ENCODE assay signal across 9 cellular contexts in the genomic region with DNA sequence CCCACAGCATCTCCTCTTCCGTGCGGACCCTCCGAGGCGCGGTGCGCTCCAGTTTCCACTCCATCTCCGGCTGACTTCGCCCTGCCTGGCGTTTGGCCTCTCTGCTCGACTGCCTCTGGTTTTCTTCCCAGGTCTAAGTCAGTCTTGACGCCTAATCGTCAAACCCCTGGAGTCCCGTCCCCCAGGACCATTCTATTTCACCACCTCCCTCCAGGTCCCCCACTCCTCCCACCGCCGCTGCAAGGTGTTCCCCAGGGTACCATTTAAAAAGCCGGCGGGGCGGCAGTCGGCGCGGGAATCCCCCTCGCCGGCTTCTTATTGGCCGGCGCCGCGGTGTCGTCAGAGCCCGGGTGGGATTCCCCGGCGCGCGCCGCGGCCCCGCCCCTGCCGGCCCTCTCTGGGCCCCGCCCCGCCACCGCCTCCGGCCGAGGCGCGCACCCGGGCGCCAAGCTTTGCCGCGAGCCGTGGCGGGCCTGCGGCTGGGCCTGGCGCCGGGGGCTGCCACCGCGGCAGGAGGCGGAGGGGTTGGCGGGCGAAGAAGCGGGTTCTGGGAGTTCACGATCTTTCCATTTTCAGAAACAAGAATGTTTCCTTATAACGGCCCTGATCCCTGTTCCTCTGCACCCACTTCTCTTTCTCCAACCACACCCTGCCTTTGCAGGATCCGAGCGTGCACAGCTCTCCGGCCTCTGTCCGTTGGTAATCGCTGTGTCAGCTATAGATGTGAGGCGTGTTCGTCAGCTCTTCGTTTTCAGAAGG. TPM values are rescaled to one million over a fixed set of nuclear protein-coding genes. Genes with fewer than 3 reads are reported as not detected.
DNase-seq lines count a peak whose midpoint lies in the region; ATAC-seq, FAIRE-seq and TF ChIP-seq lines count a peak whose summit lies in the region.
"Had no signal": no experiment of that assay in that cellular context is flagged by ENCODE, and none has a peak within 500 bp of the region (broad histone marks: within the 10 kb centered on the region; RNA-seq: fewer than 3 reads in every experiment).

Gene CDC20B, minus strand, starts transcription at position 241 of the 759 bp plus-strand sequence. Its CDS starts 177 bp downstream, at position 64.

- ATAC-seq in HG02981 (IDR thresholded peaks at IDR 0.05; ENCODE audit: unreplicated experiment): peak; percentile 86

- H3K4me3 ChIP-seq in WERI-Rb-1 (ENCODE audit: low read depth, low read length): peak within 1 kb of the TSS; percentile 48
- H3K4me3 ChIP-seq in bronchial epithelial cell (ENCODE audit: low read depth, low read length): peak within 1 kb of the TSS; percentile 45
- peak within 1 kb of the TSS; percentile 38 to 82 (median 74) for H3K4me3 ChIP-seq in keratinocyte (ENCODE audit: control insufficient read depth in 2 of 3, extremely low read depth in 1 of 3, insufficient read depth in 2 of 3, low read depth in 1 of 3, low read length in 3 of 3)

- TF ChIP-seq CTCF in WERI-Rb-1 (IDR thresholded peaks at IDR 0.05; ENCODE audit: low read depth, low read length) (no peak), bronchial epithelial cell (IDR thresholded peaks at IDR 0.05; ENCODE audit: insufficient read depth, low read length, severe bottlenecking) (no peak), keratinocyte (optimal IDR thresholded peaks at IDR 0.05 in 1 of 3, IDR thresholded peaks at IDR 0.05 in 1 of 3, conservative IDR thresholded peaks at IDR 0.05 in 1 of 3; ENCODE audit: extremely low read depth in 1 of 3, insufficient read depth in 2 of 3, low read length in 3 of 3) (no peak)

- FAIRE-seq in bronchial epithelial cell (lab: Jason Lieb, UNC) (no peak), keratinocyte (lab: Jason Lieb, UNC) (peak; percentile 26)

- no peaks in the 10 kb centered on the region for H3K79me2 ChIP-seq in keratinocyte (ENCODE audit: control insufficient read depth, insufficient read depth, low read length)

- H3K9ac ChIP-seq in keratinocyte (ENCODE audit: control insufficient read depth, extremely low read depth, insufficient read depth, low read length): peak within 1 kb of the TSS; percentile 52

- H3K27me3 ChIP-seq in WERI-Rb-1 (ENCODE audit: insufficient read depth, low read depth, severe bottlenecking) (no peaks in the 10 kb centered on the region), bronchial epithelial cell (ENCODE audit: control insufficient read depth, insufficient read depth, low read length) (no peaks in the 10 kb centered on the region), keratinocyte (ENCODE audit: control insufficient read depth, extremely low read depth, insufficient read depth, low read length) (peaks cover 25% of the 10 kb centered on the region)

- DNase-seq in NCI-H524 (lab: John Stamatoyannopoulos, UW) (peak; percentile 56 to 83), NCI-H524 treated with DMSO at 0.1 percent for 48 hours (lab: John Stamatoyannopoulos, UW) (no peak), NCI-H2029 treated with DMSO at 0.1 percent for 48 hours (lab: John Stamatoyannopoulos, UW) (peak; percentile 40), WERI-Rb-1 (peak; percentile 78), bronchial epithelial cell (ENCODE audit: low read depth) (peak; percentile 54), keratinocyte (ENCODE audit: low read depth, low spot score) (no peak)
- DNase-seq in stimulated activated CD4-positive, alpha-beta T cell treated with anti-CD3 and anti-CD28 coated beads, Interleukin-15, amount 100 ng/mL, for 24 hours: peak; percentile 85

- H3K4me2 ChIP-seq in keratinocyte (ENCODE audit: control insufficient read depth, extremely low read depth, insufficient read depth, low read depth, low read length): peak within 1 kb of the TSS; percentile 99

- H3K4me1 ChIP-seq in keratinocyte (ENCODE audit: control insufficient read depth, extremely low read depth, insufficient read depth, low read length): peaks cover 28% of the 10 kb centered on the region

- H3K27ac ChIP-seq in WERI-Rb-1 (peak within 1 kb of the TSS; percentile 82), keratinocyte (ENCODE audit: control insufficient read depth, insufficient read depth, low read length) (no peak within 1 kb of the TSS)
- H3K27ac ChIP-seq: C4-2B had no signal

- H3K9me3 ChIP-seq in WERI-Rb-1 (ENCODE audit: severe bottlenecking) (no peaks in the 10 kb centered on the region), keratinocyte (ENCODE audit: control insufficient read depth, low read depth, low read length) (no peaks in the 10 kb centered on the region)

- H3K36me3 ChIP-seq in WERI-Rb-1 (no peaks in the 10 kb centered on the region), bronchial epithelial cell (ENCODE audit: control insufficient read depth, insufficient read depth, low read length) (no peaks in the 10 kb centered on the region), keratinocyte (ENCODE audit: control insufficient read depth in 2 of 2, extremely low read depth in 1 of 2, insufficient read depth in 2 of 2, low read length in 2 of 2) (no peaks in the 10 kb centered on the region)

- dilution Hi-C loops in keratinocyte (cut with MboI; ENCODE audit: extremely low pct_ligation_motif_present, low sequenced_read_pairs): no loop called here

- no peaks in the 10 kb centered on the region for H4K20me1 ChIP-seq in keratinocyte (ENCODE audit: control insufficient read depth, extremely low read depth, insufficient read depth, low read length)

- H2AFZ ChIP-seq in keratinocyte (ENCODE audit: control insufficient read depth, low read length): peak within 1 kb of the TSS; percentile 88

- no peaks in the 10 kb centered on the region for H3K9me1 ChIP-seq in keratinocyte (ENCODE audit: control insufficient read depth, extremely low read depth, insufficient read depth, low read length)

RNA-seq across cellular contexts. Expression of gene CDC20B, which starts in this region (rescaled TPM):
- total RNA-seq in bronchial epithelial cell: not detected in 2 replicates
- polyA plus RNA-seq in keratinocyte: 0.03 TPM in 1 of 3 replicates, not detected in the others
- polyA plus RNA-seq in keratinocyte (2011; ENCODE audit: low read depth): not detected
- not detected in 2 replicates for polyA plus RNA-seq in keratinocyte (2011; cell fraction: cytosol; rRNA removed)
- polyA plus RNA-seq in keratinocyte (2011; cell fraction: nucleus; rRNA removed): not detected in 2 replicates
- polyA plus RNA-seq in keratinocyte (2012; ENCODE audit: low replicate concordance): not detected in 2 replicates
- not detected in 3 replicates for polyA minus RNA-seq in keratinocyte
- not detected for polyA minus RNA-seq in keratinocyte (2011; cell fraction: cytosol; rRNA and poly(A)+ RNA removed)
- polyA minus RNA-seq in keratinocyte (2011; cell fraction: nucleus; rRNA and poly(A)+ RNA removed): not detected in 2 replicates

Comparison
In these comparisons a context has a peak if more than half of its experiments do, and no peak if none do; other contexts are left out.
1. DNase-seq: peak in NCI-H524 (2 of 2), NCI-H2029 treated with DMSO at 0.1 percent for 48 hours (single experiment), WERI-Rb-1 (single experiment) and stimulated activated CD4-positive, alpha-beta T cell treated with anti-CD3 and anti-CD28 coated beads, Interleukin-15, amount 100 ng/mL, for 24 hours (single experiment); none in NCI-H524 treated with DMSO at 0.1 percent for 48 hours (single experiment) and keratinocyte (single experiment).
2. Peak in DNase-seq and H3K4me3 ChIP-seq in bronchial epithelial cell; RNA of the gene not detected or under 1 TPM.
3. Peak in every context shown above with its lines, with median percentiles within 50 percentile points of each other: H3K4me3 ChIP-seq.